8 cellular contexts compared by ENCODE assay signal in genomic region chr9:86282979-86283535, GRCh38. TPM values are rescaled to one million over a fixed set of nuclear protein-coding genes. Genes with fewer than 3 reads are reported as not detected.
DNase-seq lines count a peak whose midpoint lies in the region; ATAC-seq lines count a peak whose summit lies in the region.

No MANE protein-coding gene starts in this region.

- H3K27ac ChIP-seq in epithelial cell of prostate = peak overlapping the region; percentile 91

- ATAC-seq in GM18498 (IDR thresholded peaks at IDR 0.05; ENCODE audit: unreplicated experiment) = peak; percentile 22
- ATAC-seq in HG03095 (IDR thresholded peaks at IDR 0.05; ENCODE audit: unreplicated experiment) = peak; percentile 10

- DNase-seq in A172 (ENCODE audit: low spot score) (peak; percentile 91), SIG-M5 treated with dmso at 0.1 percent for 504 hours (lab: John Stamatoyannopoulos, UW; ENCODE audit: unreplicated experiment) (peak; percentile 84), epithelial cell of prostate (ENCODE audit: low read depth, low spot score) (peak; percentile 79), myocyte (ENCODE audit: low read depth) (peak; percentile 74), epidermal melanocyte (ENCODE audit: insufficient read length, low spot score) (no peak)
- DNase-seq in activated effector memory CD4-positive, alpha-beta T cell treated with anti-CD3 and anti-CD28 coated beads, Interleukin-2, amount 50 U/mL, for 16 hours = no peak

RNA-seq across cellular contexts. Expression of gene ISCA1, which starts 0.7 kb away (rescaled TPM):
- 58.1 and 70.4 TPM in 2 replicates for total RNA-seq in A172 (2014; rRNA removed; shearing (Covaris generic))
- 43.1 and 55.1 TPM in 2 replicates for total RNA-seq in myocyte
- 29.0 TPM for polyA plus RNA-seq in myocyte (2012)

RNA-seq across cellular contexts. Expression of gene C9orf153, which starts 23.6 kb away (rescaled TPM):
- total RNA-seq in A172 (2014; rRNA removed; shearing (Covaris generic)) = not detected in 2 replicates
- 0.45 TPM in 1 of 2 replicates, not detected in the other for total RNA-seq in myocyte
- 0.05 TPM for polyA plus RNA-seq in myocyte (2012)

Comparison
In these comparisons a context has a peak if more than half of its experiments do, and no peak if none do; other contexts are left out.
1. DNase-seq: peak in A172 (single experiment), SIG-M5 treated with dmso at 0.1 percent for 504 hours (single experiment), epithelial cell of prostate (single experiment) and myocyte (single experiment); none in activated effector memory CD4-positive, alpha-beta T cell treated with anti-CD3 and anti-CD28 coated beads, Interleukin-2, amount 50 U/mL, for 16 hours (single experiment) and epidermal melanocyte (single experiment).